Comparison of ENCODE assay signal across 19 cellular contexts in the genomic region with DNA sequence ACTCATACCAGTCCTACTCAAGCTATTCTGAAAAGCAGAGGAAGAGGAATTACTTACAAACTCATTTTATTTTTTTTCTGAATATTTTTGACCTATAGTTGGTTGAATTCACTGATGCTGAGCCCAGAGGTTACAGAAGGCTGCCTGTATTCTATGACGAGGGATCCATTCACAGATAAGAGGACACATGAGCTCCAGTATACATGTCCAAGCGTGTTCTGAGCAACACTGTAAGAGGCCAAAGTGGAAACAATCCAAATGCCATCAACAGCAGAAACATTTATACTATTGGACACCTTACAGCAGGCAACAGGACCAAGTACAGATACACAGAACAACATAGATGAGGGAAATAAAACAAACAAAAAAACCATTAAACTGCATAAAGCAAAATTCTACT. TPM values are rescaled to one million over a fixed set of nuclear protein-coding genes. Genes with fewer than 3 reads are reported as not detected.
A peak's percentile ranks its signal among the peaks of the same experiment; 100 is the strongest.
DNase-seq lines count a peak whose midpoint lies in the region; TF ChIP-seq lines count a peak whose summit lies in the region.
"Had no signal": no experiment of that assay in that cellular context is flagged by ENCODE, and none has a peak within 500 bp of the region (broad histone marks: within the 10 kb centered on the region; RNA-seq: fewer than 3 reads in every experiment).

No MANE protein-coding gene starts in this region.

- 47 to 55% methylated on average over 2 of the region's 2 CpGs for WGBS in lower leg skin, 2 donors

- intact Hi-C loops in lower leg skin (cut with DNase I; ENCODE audit: low total_unique reads), result no loop called here

- TF ChIP-seq POLR2A in lower leg skin (IDR thresholded peaks at IDR 0.05), result no peak

- no peak overlapping the region for H3K4me3 ChIP-seq in epithelial cell of esophagus (ENCODE audit: low read length)
- H3K4me3 ChIP-seq in lower leg skin (ENCODE audit: low read depth, poor library complexity, severe bottlenecking), result no peak overlapping the region
- H3K4me3 ChIP-seq: GM12878, GM23338 had no signal

- TF ChIP-seq CTCF in epithelial cell of esophagus (IDR thresholded peaks at IDR 0.05; ENCODE audit: insufficient read depth, low read depth, low read length, missing control alignments) (no peak), lower leg skin (IDR thresholded peaks at IDR 0.05) (no peak), GM10266 (IDR thresholded peaks at IDR 0.05; ENCODE audit: control insufficient read depth, insufficient read depth, low read depth, missing control alignments) (no peak)

- DNase-seq in DMS153 (lab: John Stamatoyannopoulos, UW) (peak; percentile 39), DMS79 treated with DMSO at 0.1 percent for 48 hours (lab: John Stamatoyannopoulos, UW) (peak; percentile 75), NCI-H2196 treated with DMSO at 0.1 percent for 48 hours (lab: John Stamatoyannopoulos, UW; ENCODE audit: unreplicated experiment) (peak; percentile 14), epithelial cell of esophagus (ENCODE audit: low read depth) (peak; percentile 82), lower leg skin (ENCODE audit: low spot score in 2 of 2) (no peak), GM10266 (ENCODE audit: extremely low spot score) (no peak), KBM-7 (no peak)
- DNase-seq: C1 segment of cervical spinal cord; CD8-positive, alpha-beta memory T cell; GF-D8; HCEC 1CT; NCI-H1436; NCI-H1930; NCI-H524; T-helper 17 cell had no signal

- in situ Hi-C loops in KBM-7 (cut with MboI; ENCODE audit: low pct_unique_long_range_greater_than_20kb, low sequenced_read_pairs), result no loop called here

RNA-seq across cellular contexts. Expression of a gene that starts 10.3 kb away (rescaled TPM):
- not detected for total RNA-seq in lower leg skin
- total RNA-seq: CD8-positive, alpha-beta memory T cell; GM12878; GM23338; Right ventricle myocardium inferior; SK-MEL-5; T-helper 17 cell had no signal

RNA-seq across cellular contexts. Expression of a gene that starts 13.9 kb away (rescaled TPM):
- total RNA-seq in lower leg skin, result not detected
- total RNA-seq: CD8-positive, alpha-beta memory T cell; GM12878; GM23338; Right ventricle myocardium inferior; SK-MEL-5; T-helper 17 cell had no signal

RNA-seq across cellular contexts. Expression of a gene that starts 31.4 kb away (rescaled TPM):
- total RNA-seq in lower leg skin, result 10 to 100 TPM; 28.6 to 51.2 (median 41.3) TPM

RNA-seq across cellular contexts. Expression of a gene that starts 54.3 kb away (rescaled TPM):
- total RNA-seq in lower leg skin, result 100 to 1,000 TPM in 1 of 4 donors, 10 to 100 TPM in 3; 57.6 to 113 (median 87.2) TPM

Comparison
In these comparisons a context has a peak if more than half of its experiments do, and no peak if none do; other contexts are left out.
1. DNase-seq: peak in DMS153 (single experiment), DMS79 treated with DMSO at 0.1 percent for 48 hours (single experiment), NCI-H2196 treated with DMSO at 0.1 percent for 48 hours (single experiment) and epithelial cell of esophagus (single experiment); none in lower leg skin (0 of 2), GM10266 (single experiment) and KBM-7 (single experiment).